ENCODE assay signal across 24 cellular contexts in genomic region chr4:65747386-65747785, GRCh38.
"Had no signal": no experiment of that assay in that cellular context is flagged by ENCODE, and none has a peak within 500 bp of the region (broad histone marks: within the 10 kb centered on the region; RNA-seq: fewer than 3 reads in every experiment).

No MANE protein-coding gene starts in this region.

- H3K27me3 ChIP-seq: heart left ventricle, testis, vagina had no signal

- H3K36me3 Mint-ChIP-seq: activated naive CD8-positive, alpha-beta T cell; memory B cell; stimulated activated naive B cell treated with anti-CD40 and anti-IgM and Interleukin-4, amounts not matched to agents 10 μg/mL and 1 μg/mL and 100 μg/mL, for 72 hours; WTC11 had no signal

- DNase-seq: activated CD8-positive, alpha-beta memory T cell treated with anti-CD3 and anti-CD28 coated beads for 24 hours; activated CD8-positive, alpha-beta memory T cell treated with anti-CD3 and anti-CD28 coated beads, Interleukin-2, amount 50 U/mL, for 4 hours; activated naive CD4-positive, alpha-beta T cell; activated T-cell treated with anti-CD3 and anti-CD28 coated beads, Interleukin-2, amount 50 U/mL, for 4 hours; cerebellar nuclear complex; erythroblast; heart left ventricle; left colon; mucosa of descending colon; occipital lobe; posterior cingulate gyrus; stimulated activated CD4-positive, alpha-beta T cell treated with anti-CD3 and anti-CD28 coated beads, Interleukin-2, amount 100 ng/mL, for 48 hours; stimulated activated CD8-positive, alpha-beta memory T cell treated with anti-CD3 and anti-CD28 coated beads, Interleukin-4, amount 100 ng/mL, for 48 hours; stimulated activated naive B cell treated with anti-CD40 and anti-IgM and Interleukin-4, amounts not matched to agents 10 μg/mL and 1 μg/mL and 100 μg/mL, for 72 hours; T1000; testis; trophoblast cell had no signal

- H3K4me1 Mint-ChIP-seq: memory B cell; stimulated activated naive B cell treated with anti-CD40 and anti-IgM and Interleukin-4, amounts not matched to agents 10 μg/mL and 1 μg/mL and 100 μg/mL, for 72 hours; WTC11 had no signal

- H3K4me1 ChIP-seq: heart left ventricle, testis, vagina had no signal

- H3K4me3 Mint-ChIP-seq: activated naive CD8-positive, alpha-beta T cell; activated T-cell treated with anti-CD3 and anti-CD28 coated beads, Interleukin-2, amount 50 U/mL, for 4 hours; memory B cell; stimulated activated naive B cell treated with anti-CD40 and anti-IgM and Interleukin-4, amounts not matched to agents 10 μg/mL and 1 μg/mL and 100 μg/mL, for 72 hours; T-helper 1 cell treated with Interleukin-12 subunit alpha and Interleukin-12 subunit beta and Interleukin-4 antibody, amounts not matched to agents 30 μg/mL and 1 μg/mL, for 36 hours; WTC11 had no signal

- H3K36me3 ChIP-seq: heart left ventricle, vagina had no signal

- H3K27ac Mint-ChIP-seq: activated naive CD8-positive, alpha-beta T cell; activated T-helper 2 cell treated with anti-CD3 and anti-CD28 coated beads, Interferon-gamma antibody, Interleukin-2, Interleukin-4, amounts not matched to agents 10 μg/mL and 5 μg/mL and 100 μg/mL, durations not matched to agents 14 hours and 24 hours and 36 hours; memory B cell; stimulated activated naive B cell treated with anti-CD40 and anti-IgM and Interleukin-4, amounts not matched to agents 10 μg/mL and 1 μg/mL and 100 μg/mL, for 72 hours; T-helper 1 cell treated with Interleukin-12 subunit alpha and Interleukin-12 subunit beta and Interleukin-4 antibody, amounts not matched to agents 30 μg/mL and 1 μg/mL, for 36 hours; WTC11 had no signal

- H3K9me3 Mint-ChIP-seq: activated T-cell treated with anti-CD3 and anti-CD28 coated beads, Interleukin-2, amount 50 U/mL, for 4 hours; activated T-helper 2 cell treated with anti-CD3 and anti-CD28 coated beads, Interferon-gamma antibody, Interleukin-2, Interleukin-4, amounts not matched to agents 10 μg/mL and 5 μg/mL and 100 μg/mL, durations not matched to agents 14 hours and 24 hours and 36 hours; memory B cell; stimulated activated naive B cell treated with anti-CD40 and anti-IgM and Interleukin-4, amounts not matched to agents 10 μg/mL and 1 μg/mL and 100 μg/mL, for 72 hours; T-helper 1 cell treated with Interleukin-12 subunit alpha and Interleukin-12 subunit beta and Interleukin-4 antibody, amounts not matched to agents 30 μg/mL and 1 μg/mL, for 36 hours; WTC11 had no signal

- H3K27ac ChIP-seq: heart left ventricle, testis, vagina had no signal

- H3K4me3 ChIP-seq: heart left ventricle, mucosa of descending colon, testis, vagina had no signal

- H3K9me3 ChIP-seq: heart left ventricle, mucosa of descending colon, testis, vagina had no signal

- FAIRE-seq: keratinocyte had no signal

- H3K27me3 Mint-ChIP-seq: activated naive CD8-positive, alpha-beta T cell; memory B cell; stimulated activated naive B cell treated with anti-CD40 and anti-IgM and Interleukin-4, amounts not matched to agents 10 μg/mL and 1 μg/mL and 100 μg/mL, for 72 hours had no signal
